In the genomic region with DNA sequence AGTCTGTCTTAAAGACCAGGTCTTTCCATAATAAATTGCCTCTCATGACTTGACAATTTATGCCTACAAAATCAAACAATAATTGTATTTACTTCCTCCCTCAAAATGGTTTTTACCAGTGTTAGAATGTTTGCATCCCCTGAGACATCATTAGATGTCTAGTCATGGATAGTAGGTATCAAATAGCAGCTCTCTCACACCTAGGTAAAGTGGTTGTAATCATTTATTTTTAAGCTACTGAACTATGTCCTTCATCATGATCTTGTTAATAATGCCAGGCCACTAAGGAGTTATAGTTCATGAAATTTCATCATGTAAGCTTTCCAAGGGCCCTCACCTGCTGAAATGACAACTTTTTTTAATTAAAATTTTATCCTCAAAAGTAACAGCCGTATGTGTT, we compare ENCODE assay signal across 27 cellular contexts.
"Had no signal": no experiment of that assay in that cellular context is flagged by ENCODE, and none has a peak within 500 bp of the region (broad histone marks: within the 10 kb centered on the region; RNA-seq: fewer than 3 reads in every experiment).

No MANE protein-coding gene starts in this region.

- H3K27ac Mint-ChIP-seq: activated B cell treated with CpG ODN at 0.5 μM for 24 hours; activated CD4-positive, alpha-beta T cell treated with anti-CD3 and anti-CD28 coated beads, Interleukin-2, amount 10 ng/mL, durations not matched to agents 24 days and 14 days; activated naive CD4-positive, alpha-beta T cell treated with anti-CD3 and anti-CD28 coated beads, Interleukin-2, amount 50 U/mL, for 72 hours; activated naive CD8-positive, alpha-beta T cell treated with anti-CD3 and anti-CD28 coated beads, Interleukin-2, amount 50 U/mL, for 24 hours; T-cell had no signal

- H3K4me1 Mint-ChIP-seq: activated B cell treated with CpG ODN at 0.5 μM for 24 hours; activated CD4-positive, alpha-beta T cell treated with anti-CD3 and anti-CD28 coated beads, Interleukin-2, amount 10 ng/mL, durations not matched to agents 24 days and 14 days; activated naive CD8-positive, alpha-beta T cell treated with anti-CD3 and anti-CD28 coated beads, Interleukin-2, amount 50 U/mL, for 24 hours; central memory CD8-positive, alpha-beta T cell; T-cell had no signal

- DNase-seq: activated B cell treated with CpG ODN at 0.5 μM for 24 hours; activated CD4-positive, alpha-beta T cell treated with anti-CD3 and anti-CD28 coated beads for 1 hour; activated CD4-positive, alpha-beta T cell treated with anti-CD3 and anti-CD28 coated beads, Interleukin-2, amount 10 ng/mL, durations not matched to agents 24 days and 14 days; activated CD4-positive, alpha-beta T cell treated with anti-CD3 and anti-CD28 coated beads, Interleukin-2, amount 50 U/mL, for 48 hours; activated CD8-positive, alpha-beta memory T cell treated with anti-CD3 and anti-CD28 coated beads for 24 hours; activated effector memory CD4-positive, alpha-beta T cell treated with anti-CD3 and anti-CD28 coated beads, Interleukin-2, amount 50 U/mL, for 16 hours; activated naive CD4-positive, alpha-beta T cell treated with Interleukin-2 at 50 U/mL for 16 hours; activated naive CD8-positive, alpha-beta T cell treated with anti-CD3 and anti-CD28 coated beads, Interleukin-2, amount 50 U/mL, for 24 hours; activated T-cell treated with anti-CD3 and anti-CD28 coated beads, Interleukin-2, amount 50 U/mL, for 4 hours; amniotic stem cell; body of pancreas; IMR-90; Kasumi-1; KBM-7; NCI-H2029 treated with DMSO at 0.1 percent for 48 hours; NCI-H345; NCI-H510A; NCI-H526 treated with DMSO at 0.1 percent for 48 hours; NCI-H82; PC-3; T-cell; T-helper 2 cell; T1000 had no signal

- H3K9me3 ChIP-seq: ascending aorta, body of pancreas had no signal

- H3K4me3 Mint-ChIP-seq: activated B cell treated with CpG ODN at 0.5 μM for 24 hours; activated CD4-positive, alpha-beta T cell treated with anti-CD3 and anti-CD28 coated beads, Interleukin-2, amount 10 ng/mL, durations not matched to agents 24 days and 14 days; activated naive CD8-positive, alpha-beta T cell treated with anti-CD3 and anti-CD28 coated beads, Interleukin-2, amount 50 U/mL, for 24 hours; activated T-cell treated with anti-CD3 and anti-CD28 coated beads, Interleukin-2, amount 50 U/mL, for 4 hours; central memory CD8-positive, alpha-beta T cell; T-cell had no signal

- H3K27me3 Mint-ChIP-seq: activated B cell treated with CpG ODN at 0.5 μM for 24 hours; activated CD4-positive, alpha-beta T cell treated with anti-CD3 and anti-CD28 coated beads, Interleukin-2, amount 10 ng/mL, durations not matched to agents 24 days and 14 days; activated naive CD8-positive, alpha-beta T cell treated with anti-CD3 and anti-CD28 coated beads, Interleukin-2, amount 50 U/mL, for 24 hours; central memory CD8-positive, alpha-beta T cell; T-cell had no signal

- H3K9me3 Mint-ChIP-seq: activated B cell treated with CpG ODN at 0.5 μM for 24 hours; activated CD4-positive, alpha-beta T cell treated with anti-CD3 and anti-CD28 coated beads, Interleukin-2, amount 10 ng/mL, durations not matched to agents 24 days and 14 days; activated naive CD4-positive, alpha-beta T cell treated with anti-CD3 and anti-CD28 coated beads, Interleukin-2, amount 50 U/mL, for 72 hours; activated naive CD8-positive, alpha-beta T cell treated with anti-CD3 and anti-CD28 coated beads, Interleukin-2, amount 50 U/mL, for 24 hours; activated T-cell treated with anti-CD3 and anti-CD28 coated beads, Interleukin-2, amount 50 U/mL, for 4 hours; central memory CD8-positive, alpha-beta T cell; T-cell had no signal

- H3K4me3 ChIP-seq: ascending aorta, body of pancreas, SK-N-MC had no signal

- H3K36me3 Mint-ChIP-seq: activated naive CD4-positive, alpha-beta T cell treated with anti-CD3 and anti-CD28 coated beads, Interleukin-2, amount 50 U/mL, for 72 hours; T-cell had no signal

- H3K27ac ChIP-seq: ascending aorta, body of pancreas, SK-N-MC had no signal

- H3K27me3 ChIP-seq: ascending aorta, body of pancreas had no signal

- H3K4me1 ChIP-seq: ascending aorta, body of pancreas had no signal

- H3K36me3 ChIP-seq: ascending aorta had no signal
